9 cellular contexts compared by ENCODE assay signal in genomic region chr13:99151516-99151915, GRCh38. TPM values are rescaled to one million over a fixed set of nuclear protein-coding genes. Genes with fewer than 3 reads are reported as not detected.
DNase-seq lines count a peak whose midpoint lies in the region; ATAC-seq and TF ChIP-seq lines count a peak whose summit lies in the region.
"Had no signal": no experiment of that assay in that cellular context is flagged by ENCODE, and none has a peak within 500 bp of the region (broad histone marks: within the 10 kb centered on the region; RNA-seq: fewer than 3 reads in every experiment).

No MANE protein-coding gene starts in this region.

- no peak overlapping the region for H3K4me3 Mint-ChIP-seq in mesothelial cell of epicardium

- H3K27me3 ChIP-seq in H7 (ENCODE audit: control insufficient read depth, insufficient read depth, low read length), result no peaks in the 10 kb centered on the region
- H3K27me3 ChIP-seq: SJCRH30 had no signal

- peak overlapping the region; percentile 32 for H3K27ac Mint-ChIP-seq in mesothelial cell of epicardium

- H3K4me1 Mint-ChIP-seq in mesothelial cell of epicardium, result peaks cover 27% of the 10 kb centered on the region

- H3K36me3 Mint-ChIP-seq in mesothelial cell of epicardium, result no peaks in the 10 kb centered on the region

- DNase-seq in OCI-M1 (lab: John Stamatoyannopoulos, UW), result peak; percentile 64
- no peak for DNase-seq in mesothelial cell of epicardium (ENCODE audit: low spot score in 2 of 2, unreplicated experiment in 2 of 2)
- DNase-seq in HuH-7 (ENCODE audit: low spot score), result no peak
- DNase-seq in H7, result no peak
- no peak for DNase-seq in OCI-M2 (lab: John Stamatoyannopoulos, UW; ENCODE audit: unreplicated experiment)
- DNase-seq in D341Med (ENCODE audit: low spot score), result no peak

- no peak for TF ChIP-seq CTCF in mesothelial cell of epicardium (IDR thresholded peaks at IDR 0.05; ENCODE audit: unreplicated experiment)

- no peak overlapping the region for H3K4me3 ChIP-seq in H7 (ENCODE audit: insufficient read depth, low read depth, low read length)
- H3K4me3 ChIP-seq: SJCRH30 had no signal

- no peaks in the 10 kb centered on the region for H3K9me3 Mint-ChIP-seq in mesothelial cell of epicardium

- no peaks in the 10 kb centered on the region for H3K36me3 ChIP-seq in H7 (replicated peaks; ENCODE audit: control insufficient read depth, insufficient read depth, low read length)
- H3K36me3 ChIP-seq: SJCRH30 had no signal

- ATAC-seq in GM18870 (IDR thresholded peaks at IDR 0.05; ENCODE audit: unreplicated experiment), result peak; percentile 90
- peak; percentile 85 for ATAC-seq in HG02678 (IDR thresholded peaks at IDR 0.05; ENCODE audit: unreplicated experiment)

- no peaks in the 10 kb centered on the region for H3K27me3 Mint-ChIP-seq in mesothelial cell of epicardium (ENCODE audit: low read depth)

RNA-seq across cellular contexts. Expression of gene UBAC2, which starts 49.1 kb away (rescaled TPM):
- 61.8 to 64.3 TPM (median 62.3 TPM) in 3 replicates for total RNA-seq in mesothelial cell of epicardium
- total RNA-seq in H7 (2014; rRNA removed; shearing (Covaris generic)), result 56.9 and 67.4 TPM in 2 replicates
